ENCODE assay signal across 8 cellular contexts in the genomic region with DNA sequence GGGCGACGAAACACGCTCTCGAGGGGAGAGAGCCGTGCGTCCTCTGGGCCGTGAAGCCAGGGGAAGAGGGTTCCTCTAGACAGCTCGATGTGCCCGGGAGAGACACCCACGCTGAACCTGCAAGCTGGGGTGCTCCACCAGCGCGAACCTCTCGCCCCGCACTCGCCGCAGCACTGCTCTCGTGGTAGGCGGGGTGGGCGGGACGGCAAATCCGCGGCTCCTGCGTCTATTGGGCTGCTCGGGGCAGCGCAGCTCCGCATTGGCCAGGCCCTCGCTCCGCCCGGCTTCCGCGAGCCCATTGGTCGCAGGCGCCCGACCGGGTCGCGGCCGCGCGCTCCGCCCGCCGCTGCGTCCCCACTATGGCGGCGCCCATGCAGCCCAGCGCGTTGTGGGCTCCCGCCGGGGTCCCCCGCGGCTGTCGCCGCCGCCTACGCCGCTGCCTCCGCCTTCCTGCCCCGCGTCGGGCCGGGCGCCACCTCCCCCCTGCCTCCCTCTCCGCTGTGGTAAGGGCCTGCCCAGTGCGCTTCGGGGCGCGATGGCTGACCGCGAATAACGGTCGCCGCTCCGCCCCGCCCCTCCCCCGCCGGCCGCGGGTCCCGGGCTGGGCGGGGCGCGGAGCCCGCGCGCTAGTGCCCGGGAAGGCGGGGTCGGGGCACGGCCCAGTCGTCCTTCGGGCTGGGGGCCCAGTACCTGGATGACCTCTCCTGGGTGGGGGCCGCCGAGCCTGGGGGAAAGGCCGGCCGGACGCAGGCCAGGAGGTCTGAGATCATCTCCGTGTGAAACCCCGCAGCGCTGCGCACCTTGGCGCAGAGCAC. TPM values are rescaled to one million over a fixed set of nuclear protein-coding genes. Genes with fewer than 3 reads are reported as not detected.
DNase-seq lines count a peak whose midpoint lies in the region; ATAC-seq and TF ChIP-seq lines count a peak whose summit lies in the region.

A gene with protein sequence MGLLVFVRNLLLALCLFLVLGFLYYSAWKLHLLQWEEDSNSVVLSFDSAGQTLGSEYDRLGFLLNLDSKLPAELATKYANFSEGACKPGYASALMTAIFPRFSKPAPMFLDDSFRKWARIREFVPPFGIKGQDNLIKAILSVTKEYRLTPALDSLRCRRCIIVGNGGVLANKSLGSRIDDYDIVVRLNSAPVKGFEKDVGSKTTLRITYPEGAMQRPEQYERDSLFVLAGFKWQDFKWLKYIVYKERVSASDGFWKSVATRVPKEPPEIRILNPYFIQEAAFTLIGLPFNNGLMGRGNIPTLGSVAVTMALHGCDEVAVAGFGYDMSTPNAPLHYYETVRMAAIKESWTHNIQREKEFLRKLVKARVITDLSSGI (plus strand): TSS at position 346 of the 815 bp plus-strand sequence. CDS start 28,727 bp downstream, outside the sequence.

- no peak for TF ChIP-seq CTCF in liver (IDR thresholded peaks at IDR 0.05; ENCODE audit: low read depth, low read length, missing input control)

- H3K36me3 Mint-ChIP-seq in dendritic cell treated with granulocyte-macrophage colony-stimulating factor and Interleukin-4, amounts not matched to agents 40 ng/mL and 50 ng/mL, for 4 days (ENCODE audit: low read depth): peaks cover 45% of the 10 kb centered on the region

- intact Hi-C loops in dendritic cell treated with granulocyte-macrophage colony-stimulating factor and Interleukin-4, amounts not matched to agents 40 ng/mL and 50 ng/mL, for 4 days (cut with micrococcal nuclease): loop anchor here (2.0 kb wide), 1 partner anchor 57 kb away; a partner anchor contains a TSS

- peak; percentile 100 for DNase-seq in NCI-H748 treated with DMSO at 0.1 percent for 48 hours (lab: John Stamatoyannopoulos, UW)
- peak; percentile 83 to 92 for DNase-seq in activated CD4-positive, alpha-beta T cell treated with anti-CD3 and anti-CD28 coated beads, Interleukin-2, amount 50 U/mL, for 24 hours (ENCODE audit: low read depth in 1 of 2, low spot score in 1 of 2)
- peak; percentile 94 for DNase-seq in stimulated activated CD4-positive, alpha-beta T cell treated with anti-CD3 and anti-CD28 coated beads, Interleukin-4, amount 100 ng/mL, for 1 hour

- under 1% methylated on average over 102 of the region's 102 CpGs for WGBS in liver

- ATAC-seq in GM19351 (IDR thresholded peaks at IDR 0.05; ENCODE audit: unreplicated experiment) (peak; percentile 92), HG03520 (IDR thresholded peaks at IDR 0.05; ENCODE audit: unreplicated experiment) (peak; percentile 84)

- H3K27me3 Mint-ChIP-seq in dendritic cell treated with granulocyte-macrophage colony-stimulating factor and Interleukin-4, amounts not matched to agents 40 ng/mL and 50 ng/mL, for 4 days: no peaks in the 10 kb centered on the region

- no peaks in the 10 kb centered on the region for H3K9me3 ChIP-seq in BLaER1 treated with 17β-estradiol and CSF1 and Interleukin-3, amounts not matched to agents 10 nM and 100 nM (replicated peaks in 1 of 11)
- no peaks in the 10 kb centered on the region for H3K9me3 ChIP-seq in liver (ENCODE audit: control insufficient read depth in 4 of 4, low read length in 3 of 4)

- H3K27ac Mint-ChIP-seq in dendritic cell treated with granulocyte-macrophage colony-stimulating factor and Interleukin-4, amounts not matched to agents 40 ng/mL and 50 ng/mL, for 4 days: peak within 1 kb of the TSS; percentile 81

- no peaks in the 10 kb centered on the region for H3K9me3 Mint-ChIP-seq in dendritic cell treated with granulocyte-macrophage colony-stimulating factor and Interleukin-4, amounts not matched to agents 40 ng/mL and 50 ng/mL, for 4 days

- peaks cover 59% of the 10 kb centered on the region for H3K4me1 Mint-ChIP-seq in dendritic cell treated with granulocyte-macrophage colony-stimulating factor and Interleukin-4, amounts not matched to agents 40 ng/mL and 50 ng/mL, for 4 days (ENCODE audit: low read depth)

- H4K20me1 ChIP-seq in BLaER1 treated with 17β-estradiol and CSF1 and Interleukin-3, amounts not matched to agents 10 nM and 100 nM: peaks cover 7 to 37% (median 20%) of the 10 kb centered on the region in 11 experiments; a peak in 17 of 22 replicates

- peaks cover 35 to 58% (median 54%) of the 10 kb centered on the region in 10 experiments for H3K4me1 ChIP-seq in BLaER1 treated with 17β-estradiol and CSF1 and Interleukin-3, amounts not matched to agents 10 nM and 100 nM
- H3K4me1 ChIP-seq in liver (ENCODE audit: control insufficient read depth in 4 of 4, insufficient read depth in 4 of 4, low read length in 3 of 4): peaks cover 0 to 31% (median 22%) of the 10 kb centered on the region in 4 donors

- peak within 1 kb of the TSS; percentile 80 to 98 (median 95) for H3K9ac ChIP-seq in BLaER1 treated with 17β-estradiol and CSF1 and Interleukin-3, amounts not matched to agents 10 nM and 100 nM
- peak within 1 kb of the TSS; percentile 73 to 85 for H3K9ac ChIP-seq in liver (ENCODE audit: low read depth in 1 of 2, low read length in 2 of 2)

- H3K4me3 Mint-ChIP-seq in dendritic cell treated with granulocyte-macrophage colony-stimulating factor and Interleukin-4, amounts not matched to agents 40 ng/mL and 50 ng/mL, for 4 days: peak within 1 kb of the TSS; percentile 94

- H3K27ac ChIP-seq in BLaER1 treated with 17β-estradiol and CSF1 and Interleukin-3, amounts not matched to agents 10 nM and 100 nM: peak within 1 kb of the TSS; percentile 53 to 97 (median 95); a peak in 21 of 22 replicates
- peak within 1 kb of the TSS; percentile 80 to 83 for H3K27ac ChIP-seq in liver (ENCODE audit: low read depth in 1 of 2, low read length in 2 of 2)

- peaks cover 27 to 63% (median 46%) of the 10 kb centered on the region in 11 experiments for H3K36me3 ChIP-seq in BLaER1 treated with 17β-estradiol and CSF1 and Interleukin-3, amounts not matched to agents 10 nM and 100 nM
- H3K36me3 ChIP-seq in liver (ENCODE audit: control insufficient read depth in 4 of 4, insufficient read depth in 3 of 4, low read depth in 1 of 4, low read length in 3 of 4): peaks cover 0 to 21% (median 18%) of the 10 kb centered on the region in 4 donors

- no peak for TF ChIP-seq RAD21 in liver (IDR thresholded peaks at IDR 0.05)

- H3K4me3 ChIP-seq in BLaER1 treated with 17β-estradiol and CSF1 and Interleukin-3, amounts not matched to agents 10 nM and 100 nM: peak within 1 kb of the TSS; percentile 76 to 99 (median 92)
- H3K4me3 ChIP-seq in liver (ENCODE audit: low read depth in 1 of 3, low read length in 3 of 3): peak within 1 kb of the TSS; percentile 76 to 87 (median 84)

- H3K27me3 ChIP-seq in BLaER1 treated with 17β-estradiol and CSF1 and Interleukin-3, amounts not matched to agents 10 nM and 100 nM: no peaks in the 10 kb centered on the region
- no peaks in the 10 kb centered on the region for H3K27me3 ChIP-seq in liver (ENCODE audit: control insufficient read depth in 4 of 4, insufficient read depth in 4 of 4, low read length in 3 of 4)

- H3K4me2 ChIP-seq in BLaER1 treated with 17β-estradiol and CSF1 and Interleukin-3, amounts not matched to agents 10 nM and 100 nM: peak within 1 kb of the TSS; percentile 89 to 99 (median 96)

TF ChIP-seq in liver, 16 proteins besides CTCF, POLR2A, EP300 and RAD21:
- TF ChIP-seq HNF4A (conservative IDR thresholded peaks at IDR 0.05) (peak in 1 of 2 donors; percentile 9), HNF4G (IDR thresholded peaks at IDR 0.05) (no peak), RXRA (IDR thresholded peaks at IDR 0.05) (peak; percentile 41 to 42), EGR1 (IDR thresholded peaks at IDR 0.05; ENCODE audit: low read depth in 2 of 2) (no peak), GABPA (IDR thresholded peaks at IDR 0.05 in 1 of 2, conservative IDR thresholded peaks at IDR 0.05 in 1 of 2) (no peak), SP1 (IDR thresholded peaks at IDR 0.05) (no peak), YY1 (IDR thresholded peaks at IDR 0.05) (no peak), FOXA1 (IDR thresholded peaks at IDR 0.05) (no peak), TAF1 (conservative IDR thresholded peaks at IDR 0.05) (no peak)
- TF ChIP-seq, protein P1, sequence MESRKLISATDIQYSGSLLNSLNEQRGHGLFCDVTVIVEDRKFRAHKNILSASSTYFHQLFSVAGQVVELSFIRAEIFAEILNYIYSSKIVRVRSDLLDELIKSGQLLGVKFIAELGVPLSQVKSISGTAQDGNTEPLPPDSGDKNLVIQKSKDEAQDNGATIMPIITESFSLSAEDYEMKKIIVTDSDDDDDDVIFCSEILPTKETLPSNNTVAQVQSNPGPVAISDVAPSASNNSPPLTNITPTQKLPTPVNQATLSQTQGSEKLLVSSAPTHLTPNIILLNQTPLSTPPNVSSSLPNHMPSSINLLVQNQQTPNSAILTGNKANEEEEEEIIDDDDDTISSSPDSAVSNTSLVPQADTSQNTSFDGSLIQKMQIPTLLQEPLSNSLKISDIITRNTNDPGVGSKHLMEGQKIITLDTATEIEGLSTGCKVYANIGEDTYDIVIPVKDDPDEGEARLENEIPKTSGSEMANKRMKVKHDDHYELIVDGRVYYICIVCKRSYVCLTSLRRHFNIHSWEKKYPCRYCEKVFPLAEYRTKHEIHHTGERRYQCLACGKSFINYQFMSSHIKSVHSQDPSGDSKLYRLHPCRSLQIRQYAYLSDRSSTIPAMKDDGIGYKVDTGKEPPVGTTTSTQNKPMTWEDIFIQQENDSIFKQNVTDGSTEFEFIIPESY (IDR thresholded peaks at IDR 0.05): no peak
- TF ChIP-seq, protein P2, sequence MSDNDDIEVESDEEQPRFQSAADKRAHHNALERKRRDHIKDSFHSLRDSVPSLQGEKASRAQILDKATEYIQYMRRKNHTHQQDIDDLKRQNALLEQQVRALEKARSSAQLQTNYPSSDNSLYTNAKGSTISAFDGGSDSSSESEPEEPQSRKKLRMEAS (IDR thresholded peaks at IDR 0.05): no peak

RNA-seq across cellular contexts. Expression of the gene that starts here (rescaled TPM):
- 10 to 100 TPM; 11.3 to 11.4 TPM for total RNA-seq in liver
- 1 to 10 TPM; 4.9 to 5.0 TPM for polyA plus RNA-seq in liver

Comparison
In these comparisons a context has a peak if more than half of its experiments do, and no peak if none do; other contexts are left out.
1. Peak in every context shown above with its lines: DNase-seq, ATAC-seq, H3K4me3 ChIP-seq and H3K27ac ChIP-seq.